Comparison of ENCODE assay signal across 10 cellular contexts in the genomic region with DNA sequence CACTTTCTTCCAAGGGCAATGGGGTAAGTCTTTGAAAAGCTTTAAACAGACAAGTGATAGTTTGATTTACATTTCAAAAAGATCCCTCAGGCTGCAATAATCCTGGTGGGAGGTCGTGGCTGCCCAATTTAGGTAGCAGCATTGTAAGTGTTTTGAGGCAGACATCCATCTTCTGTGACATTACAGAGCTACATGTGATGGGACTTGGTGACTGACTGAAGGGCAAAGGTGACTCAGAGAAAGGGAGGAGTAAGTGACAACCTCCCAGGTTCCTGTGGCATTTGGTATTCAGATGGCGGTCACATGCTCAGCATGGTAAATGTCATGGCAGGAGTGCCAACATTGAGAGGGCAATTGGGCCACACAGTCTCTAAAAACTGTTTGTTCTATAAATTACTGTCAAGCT. TPM values are rescaled to one million over a fixed set of nuclear protein-coding genes. Genes with fewer than 3 reads are reported as not detected.
A peak's percentile ranks its signal among the peaks of the same experiment; 100 is the strongest.
DNase-seq lines count a peak whose midpoint lies in the region; ATAC-seq, FAIRE-seq and TF ChIP-seq lines count a peak whose summit lies in the region.
"Had no signal": no experiment of that assay in that cellular context is flagged by ENCODE, and none has a peak within 500 bp of the region (broad histone marks: within the 10 kb centered on the region; RNA-seq: fewer than 3 reads in every experiment).

No MANE protein-coding gene starts in this region.

- H3K4me1 Mint-ChIP-seq in activated CD8-positive, alpha-beta T cell treated with anti-CD3 and anti-CD28 coated beads for 36 hours (ENCODE audit: low read depth): peaks cover 70% of the 10 kb centered on the region

- intact Hi-C loops in activated CD8-positive, alpha-beta T cell treated with anti-CD3 and anti-CD28 coated beads for 36 hours (cut with micrococcal nuclease): no loop called here
- intact Hi-C loops in kidney (cut with DNase I): no loop called here

- peak; percentile 82 for DNase-seq in activated CD8-positive, alpha-beta T cell treated with anti-CD3 and anti-CD28 coated beads for 36 hours
- DNase-seq in foreskin melanocyte (peak; percentile 21), iPS-NIHi11 (ENCODE audit: low spot score) (no peak), kidney (no peak)
- DNase-seq in stimulated activated CD8-positive, alpha-beta memory T cell treated with anti-CD3 and anti-CD28 coated beads, Interleukin-12 subunit alpha, Interleukin-12 subunit beta, amount 100 ng/mL, for 1 hour (ENCODE audit: low read depth): peak; percentile 19

- H3K4me3 Mint-ChIP-seq in activated CD8-positive, alpha-beta T cell treated with anti-CD3 and anti-CD28 coated beads for 36 hours: peak overlapping the region; percentile 56

- TF ChIP-seq CTCF in activated CD8-positive, alpha-beta T cell treated with anti-CD3 and anti-CD28 coated beads for 36 hours (IDR thresholded peaks at IDR 0.05): no peak
- TF ChIP-seq CTCF in kidney (IDR thresholded peaks at IDR 0.05; ENCODE audit: borderline replicate concordance, extremely low read depth, insufficient read depth): no peak

- no peaks in the 10 kb centered on the region for H3K27me3 Mint-ChIP-seq in activated CD8-positive, alpha-beta T cell treated with anti-CD3 and anti-CD28 coated beads for 36 hours

- peaks cover 59% of the 10 kb centered on the region for H3K36me3 Mint-ChIP-seq in activated CD8-positive, alpha-beta T cell treated with anti-CD3 and anti-CD28 coated beads for 36 hours (ENCODE audit: low read depth)

- H3K9me3 Mint-ChIP-seq in activated CD8-positive, alpha-beta T cell treated with anti-CD3 and anti-CD28 coated beads for 36 hours: peaks cover 4% of the 10 kb centered on the region

- H3K4me3 ChIP-seq in kidney (ENCODE audit: low read length in 2 of 2): no peak overlapping the region
- H3K4me3 ChIP-seq: skin epidermis had no signal

- no peak for FAIRE-seq in kidney (lab: Jason Lieb, UNC)
- FAIRE-seq: GM12891 had no signal

- H3K27ac ChIP-seq in KOPT-K1 (ENCODE audit: low read depth, low read length, poor library complexity, severe bottlenecking) (peak overlapping the region; percentile 52), kidney (ENCODE audit: low read depth in 2 of 2, low read length in 2 of 2) (peak overlapping the region in 1 of 2 donors; percentile 68)

- no peak overlapping the region for H3K9ac ChIP-seq in kidney (ENCODE audit: low read length in 2 of 2)

- POLR2A ChIA-PET in activated CD8-positive, alpha-beta T cell treated with anti-CD3 and anti-CD28 coated beads for 36 hours (lab: Charles Lee): interaction anchor here (0.7 to 2.2 kb wide), 12 partner anchors 10 to 50 kb away, joined by 3 to 9 read pairs (median 4); no protein-coding TSS in a partner anchor

- H3K9me3 ChIP-seq in KOPT-K1 (ENCODE audit: insufficient read depth, low read length, poor library complexity, severe bottlenecking): no peaks in the 10 kb centered on the region
- no peaks in the 10 kb centered on the region for H3K9me3 ChIP-seq in kidney (ENCODE audit: control insufficient read depth in 1 of 2, low read length in 2 of 2)

- peak; percentile 96 for ATAC-seq in activated CD8-positive, alpha-beta T cell treated with anti-CD3 and anti-CD28 coated beads for 36 hours
- ATAC-seq in HG03469 (IDR thresholded peaks at IDR 0.05; ENCODE audit: unreplicated experiment) (no peak), HG03432 (IDR thresholded peaks at IDR 0.05; ENCODE audit: unreplicated experiment) (no peak)

- CTCF ChIA-PET in activated CD8-positive, alpha-beta T cell treated with anti-CD3 and anti-CD28 coated beads for 36 hours (lab: Charles Lee): interaction anchor here (0.7 to 2.1 kb wide), 10 partner anchors 11 to 44 kb away, joined by 3 to 13 read pairs (median 4); no protein-coding TSS in a partner anchor

- H3K36me3 ChIP-seq in KOPT-K1 (ENCODE audit: insufficient read depth, low read length): no peaks in the 10 kb centered on the region
- no peaks in the 10 kb centered on the region for H3K36me3 ChIP-seq in kidney (ENCODE audit: control insufficient read depth in 1 of 2, insufficient read depth in 2 of 2, low read length in 2 of 2)

- peak overlapping the region; percentile 81 for H3K27ac Mint-ChIP-seq in activated CD8-positive, alpha-beta T cell treated with anti-CD3 and anti-CD28 coated beads for 36 hours

- H3K4me1 ChIP-seq in kidney (ENCODE audit: control insufficient read depth in 1 of 2, insufficient read depth in 1 of 2, low read depth in 1 of 2, low read length in 2 of 2): peaks cover 25 to 27% of the 10 kb centered on the region in 2 donors

RNA-seq across cellular contexts. Expression of gene STAT3, which starts 26.5 kb away (rescaled TPM):
- total RNA-seq in activated CD8-positive, alpha-beta T cell treated with anti-CD3 and anti-CD28 coated beads for 36 hours: 100 to 1,000 TPM; 276 to 286 TPM
- 327 TPM for total RNA-seq in kidney
- polyA plus RNA-seq in kidney (ENCODE audit: insufficient read depth, low read depth, low replicate concordance): 55.6 TPM

Comparison
In these comparisons a context has a peak if more than half of its experiments do, and no peak if none do; other contexts are left out.
1. DNase-seq: peak in activated CD8-positive, alpha-beta T cell treated with anti-CD3 and anti-CD28 coated beads for 36 hours (single experiment), foreskin melanocyte (single experiment) and stimulated activated CD8-positive, alpha-beta memory T cell treated with anti-CD3 and anti-CD28 coated beads, Interleukin-12 subunit alpha, Interleukin-12 subunit beta, amount 100 ng/mL, for 1 hour (single experiment); none in iPS-NIHi11 (single experiment) and kidney (single experiment).